Comparison of ENCODE assay signal across 24 cellular contexts in the genomic region with DNA sequence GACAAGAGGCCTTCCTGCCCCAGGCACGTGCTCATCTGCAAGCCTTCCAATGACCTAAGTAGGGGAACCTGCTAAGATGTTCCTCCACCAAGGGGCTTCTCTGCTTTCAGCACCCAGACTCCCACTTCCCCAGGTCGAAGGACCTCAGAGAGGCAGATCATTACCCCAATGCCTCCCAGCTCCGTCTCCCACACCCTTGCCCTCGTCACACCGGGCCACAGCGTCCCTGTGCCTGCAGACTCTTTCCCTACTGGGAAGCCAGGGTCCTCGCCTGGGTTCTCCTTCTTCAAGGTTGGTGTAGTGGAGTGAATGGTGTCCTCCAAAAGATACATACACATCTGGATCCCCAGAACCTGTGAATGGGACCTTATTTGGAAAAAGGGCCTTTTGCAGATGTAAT.
"Had no signal": no experiment of that assay in that cellular context is flagged by ENCODE, and none has a peak within 500 bp of the region (broad histone marks: within the 10 kb centered on the region; RNA-seq: fewer than 3 reads in every experiment).

No MANE protein-coding gene starts in this region.

- H3K27me3 Mint-ChIP-seq: activated CD4-positive, alpha-beta memory T cell treated with anti-CD3 and anti-CD28 coated beads for 36 hours; activated CD4-positive, alpha-beta T cell treated with anti-CD3 and anti-CD28 coated beads for 36 hours; activated naive CD8-positive, alpha-beta T cell treated with anti-CD3 and anti-CD28 coated beads, Interleukin-2, amount 10 ng/mL, durations not matched to agents 7 days and 5 days; activated T-cell treated with anti-CD3 and anti-CD28 coated beads, Interleukin-2, amount 50 U/mL, for 24 hours had no signal

- H3K4me1 ChIP-seq: esophagus squamous epithelium had no signal

- ATAC-seq: activated CD4-positive, alpha-beta T cell treated with anti-CD3 and anti-CD28 coated beads for 36 hours; activated naive CD4-positive, alpha-beta T cell treated with anti-CD3 and anti-CD28 coated beads, Interleukin-2, amount 50 U/mL, for 72 hours; activated T-cell treated with anti-CD3 and anti-CD28 coated beads, Interleukin-2, amount 50 U/mL, for 72 hours; effector memory CD8-positive, alpha-beta T cell had no signal

- H3K4me3 Mint-ChIP-seq: activated CD4-positive, alpha-beta memory T cell treated with anti-CD3 and anti-CD28 coated beads for 36 hours; activated CD4-positive, alpha-beta T cell treated with anti-CD3 and anti-CD28 coated beads for 36 hours; activated CD4-positive, alpha-beta T cell treated with anti-CD3 and anti-CD28 coated beads, Interleukin-2, amount 10 ng/mL, durations not matched to agents 24 days and 14 days; activated naive CD4-positive, alpha-beta T cell treated with anti-CD3 and anti-CD28 coated beads, Interleukin-2, amount 10 ng/mL, durations not matched to agents 7 days and 5 days; activated naive CD8-positive, alpha-beta T cell treated with anti-CD3 and anti-CD28 coated beads, Interleukin-2, amount 10 ng/mL, durations not matched to agents 7 days and 5 days; activated T-cell treated with anti-CD3 and anti-CD28 coated beads, Interleukin-2, amount 50 U/mL, for 24 hours; activated T-cell treated with anti-CD3 and anti-CD28 coated beads, Interleukin-2, amount 50 U/mL, for 72 hours; central memory CD8-positive, alpha-beta T cell; effector memory CD8-positive, alpha-beta T cell had no signal

- H3K27ac ChIP-seq: brain microvascular endothelial cell, epithelial cell of prostate, esophagus squamous epithelium had no signal

- H3K27ac Mint-ChIP-seq: activated CD4-positive, alpha-beta memory T cell treated with anti-CD3 and anti-CD28 coated beads for 36 hours; activated CD4-positive, alpha-beta T cell treated with anti-CD3 and anti-CD28 coated beads for 36 hours; activated CD4-positive, alpha-beta T cell treated with anti-CD3 and anti-CD28 coated beads, Interleukin-2, amount 10 ng/mL, durations not matched to agents 24 days and 14 days; activated naive CD4-positive, alpha-beta T cell treated with anti-CD3 and anti-CD28 coated beads, Interleukin-2, amount 10 ng/mL, durations not matched to agents 7 days and 5 days; activated naive CD4-positive, alpha-beta T cell treated with anti-CD3 and anti-CD28 coated beads, Interleukin-2, amount 50 U/mL, for 72 hours; activated naive CD8-positive, alpha-beta T cell treated with anti-CD3 and anti-CD28 coated beads, Interleukin-2, amount 10 ng/mL, durations not matched to agents 7 days and 5 days; activated T-cell treated with anti-CD3 and anti-CD28 coated beads, Interleukin-2, amount 50 U/mL, for 24 hours; activated T-cell treated with anti-CD3 and anti-CD28 coated beads, Interleukin-2, amount 50 U/mL, for 72 hours; effector memory CD8-positive, alpha-beta T cell had no signal

- H3K36me3 ChIP-seq: brain microvascular endothelial cell, esophagus squamous epithelium had no signal

- H3K4me1 Mint-ChIP-seq: activated CD4-positive, alpha-beta T cell treated with anti-CD3 and anti-CD28 coated beads for 36 hours; activated CD4-positive, alpha-beta T cell treated with anti-CD3 and anti-CD28 coated beads, Interleukin-2, amount 10 ng/mL, durations not matched to agents 24 days and 14 days; activated naive CD4-positive, alpha-beta T cell treated with anti-CD3 and anti-CD28 coated beads, Interleukin-2, amount 10 ng/mL, durations not matched to agents 7 days and 5 days; activated naive CD8-positive, alpha-beta T cell treated with anti-CD3 and anti-CD28 coated beads, Interleukin-2, amount 10 ng/mL, durations not matched to agents 7 days and 5 days; central memory CD8-positive, alpha-beta T cell had no signal

- H3K36me3 Mint-ChIP-seq: activated CD4-positive, alpha-beta memory T cell treated with anti-CD3 and anti-CD28 coated beads for 36 hours; activated naive CD4-positive, alpha-beta T cell treated with anti-CD3 and anti-CD28 coated beads, Interleukin-2, amount 10 ng/mL, durations not matched to agents 7 days and 5 days; activated naive CD4-positive, alpha-beta T cell treated with anti-CD3 and anti-CD28 coated beads, Interleukin-2, amount 50 U/mL, for 72 hours; activated naive CD8-positive, alpha-beta T cell treated with anti-CD3 and anti-CD28 coated beads, Interleukin-2, amount 10 ng/mL, durations not matched to agents 7 days and 5 days had no signal

- DNase-seq: activated CD4-positive, alpha-beta memory T cell treated with anti-CD3 and anti-CD28 coated beads for 36 hours; activated CD4-positive, alpha-beta T cell treated with anti-CD3 and anti-CD28 coated beads for 36 hours; activated CD4-positive, alpha-beta T cell treated with anti-CD3 and anti-CD28 coated beads, Interleukin-2, amount 10 ng/mL, durations not matched to agents 24 days and 14 days; activated CD4-positive, CD25-positive, alpha-beta regulatory T cell; activated CD4-positive, CD25-positive, alpha-beta regulatory T cell treated with anti-CD3 and anti-CD28 coated beads, Interleukin-2, amount 50 U/mL, for 72 hours; activated CD8-positive, alpha-beta memory T cell treated with anti-CD3 and anti-CD28 coated beads, Interleukin-2, amount 50 U/mL, for 48 hours; activated gamma-delta T cell; activated naive CD4-positive, alpha-beta T cell; activated naive CD4-positive, alpha-beta T cell treated with anti-CD3 and anti-CD28 coated beads, Interleukin-2, amount 10 ng/mL, durations not matched to agents 7 days and 5 days; activated naive CD8-positive, alpha-beta T cell treated with anti-CD3 and anti-CD28 coated beads, Interleukin-2, amount 10 ng/mL, durations not matched to agents 7 days and 5 days; activated T-cell treated with anti-CD3 and anti-CD28 coated beads for 4 hours; activated T-cell treated with anti-CD3 and anti-CD28 coated beads, Interleukin-2, amount 50 U/mL, for 24 hours; activated T-cell treated with anti-CD3 and anti-CD28 coated beads, Interleukin-2, amount 50 U/mL, for 72 hours; brain microvascular endothelial cell; cortex of kidney; dermis blood vessel endothelial cell; effector CD4-positive, alpha-beta T cell; effector memory CD8-positive, alpha-beta T cell; esophagus squamous epithelium; head of caudate nucleus; T-helper 2 cell had no signal

- H3K9me3 ChIP-seq: esophagus squamous epithelium had no signal

- H3K4me3 ChIP-seq: esophagus squamous epithelium had no signal

- H3K9me3 Mint-ChIP-seq: activated CD4-positive, alpha-beta memory T cell treated with anti-CD3 and anti-CD28 coated beads for 36 hours; activated CD4-positive, alpha-beta T cell treated with anti-CD3 and anti-CD28 coated beads, Interleukin-2, amount 10 ng/mL, durations not matched to agents 24 days and 14 days; activated naive CD4-positive, alpha-beta T cell treated with anti-CD3 and anti-CD28 coated beads, Interleukin-2, amount 10 ng/mL, durations not matched to agents 7 days and 5 days; activated naive CD4-positive, alpha-beta T cell treated with anti-CD3 and anti-CD28 coated beads, Interleukin-2, amount 50 U/mL, for 72 hours; activated naive CD8-positive, alpha-beta T cell treated with anti-CD3 and anti-CD28 coated beads, Interleukin-2, amount 10 ng/mL, durations not matched to agents 7 days and 5 days; activated T-cell treated with anti-CD3 and anti-CD28 coated beads, Interleukin-2, amount 50 U/mL, for 24 hours; activated T-cell treated with anti-CD3 and anti-CD28 coated beads, Interleukin-2, amount 50 U/mL, for 72 hours; central memory CD8-positive, alpha-beta T cell; effector memory CD8-positive, alpha-beta T cell had no signal
